ENCODE assay signal across 27 cellular contexts in genomic region chr2:160445673-160446072, GRCh38.
"Had no signal": no experiment of that assay in that cellular context is flagged by ENCODE, and none has a peak within 500 bp of the region (broad histone marks: within the 10 kb centered on the region; RNA-seq: fewer than 3 reads in every experiment).

No MANE protein-coding gene starts in this region.

- DNase-seq: activated CD4-positive, alpha-beta T cell treated with anti-CD3 and anti-CD28 coated beads for 48 hours; activated CD4-positive, alpha-beta T cell treated with anti-CD3 and anti-CD28 coated beads, Interleukin-2, amount 50 U/mL, for 48 hours; activated CD4-positive, CD25-positive, alpha-beta regulatory T cell treated with anti-CD3 and anti-CD28 coated beads, Interleukin-2, amount 50 U/mL, for 72 hours; activated CD8-positive, alpha-beta memory T cell treated with anti-CD3 and anti-CD28 coated beads, Interleukin-2, amount 10 ng/mL, durations not matched to agents 7 days and 5 days; activated effector memory CD4-positive, alpha-beta T cell treated with anti-CD3 and anti-CD28 coated beads, Interleukin-2, amount 50 U/mL, for 16 hours; activated naive CD4-positive, alpha-beta T cell treated with Interleukin-2 at 50 U/mL for 16 hours; activated naive CD8-positive, alpha-beta T cell treated with anti-CD3 and anti-CD28 coated beads, Interleukin-2, amount 50 U/mL, for 24 hours; activated T-cell treated with anti-CD3 and anti-CD28 coated beads, Interleukin-2, amount 50 U/mL, for 24 hours; amygdala; MG63; MV-4-11; NCI-H1092 treated with DMSO at 0.1 percent for 48 hours; NCI-H1417 treated with DMSO at 0.1 percent for 48 hours; NCI-H1694; NCI-H2029; NCI-H2107; NCI-H510A treated with DMSO at 0.1 percent for 48 hours; NCI-H748 treated with DMSO at 0.1 percent for 48 hours; RPMI8226; T-helper 9 cell had no signal

- ATAC-seq: activated CD8-positive, alpha-beta memory T cell treated with anti-CD3 and anti-CD28 coated beads, Interleukin-2, amount 10 ng/mL, durations not matched to agents 7 days and 5 days; activated naive CD4-positive, alpha-beta T cell treated with anti-CD3 and anti-CD28 coated beads, Interleukin-2, amount 50 U/mL, for 72 hours; activated naive CD8-positive, alpha-beta T cell treated with anti-CD3 and anti-CD28 coated beads, Interleukin-2, amount 50 U/mL, for 24 hours; Panc1; Right ventricle myocardium inferior; WTC11 had no signal

- H3K4me1 Mint-ChIP-seq: activated CD8-positive, alpha-beta memory T cell treated with anti-CD3 and anti-CD28 coated beads, Interleukin-2, amount 10 ng/mL, durations not matched to agents 7 days and 5 days; activated naive CD8-positive, alpha-beta T cell treated with anti-CD3 and anti-CD28 coated beads, Interleukin-2, amount 50 U/mL, for 24 hours; brain; WTC11 had no signal

- H3K4me3 Mint-ChIP-seq: activated CD8-positive, alpha-beta memory T cell treated with anti-CD3 and anti-CD28 coated beads, Interleukin-2, amount 10 ng/mL, durations not matched to agents 7 days and 5 days; activated naive CD8-positive, alpha-beta T cell treated with anti-CD3 and anti-CD28 coated beads, Interleukin-2, amount 50 U/mL, for 24 hours; activated T-cell treated with anti-CD3 and anti-CD28 coated beads, Interleukin-2, amount 50 U/mL, for 24 hours; activated T-helper 1 cell treated with anti-CD3 and anti-CD28 coated beads, Interleukin-12 subunit alpha, Interleukin-12 subunit beta, Interleukin-2, Interleukin-4 antibody, amounts not matched to agents 30 ng/mL and 10 ng/mL and 1 ng/mL, durations not matched to agents 14 hours and 24 hours and 36 hours; brain; T-helper 1 cell treated with Interleukin-12 subunit alpha and Interleukin-12 subunit beta and Interleukin-4 antibody, amounts not matched to agents 30 μg/mL and 1 μg/mL, for 36 hours; WTC11 had no signal

- H3K9me3 Mint-ChIP-seq: activated T-helper 1 cell treated with anti-CD3 and anti-CD28 coated beads, Interleukin-12 subunit alpha, Interleukin-12 subunit beta, Interleukin-2, Interleukin-4 antibody, amounts not matched to agents 30 ng/mL and 10 ng/mL and 1 ng/mL, durations not matched to agents 14 hours and 24 hours and 36 hours had no signal

- H3K27me3 Mint-ChIP-seq: activated CD8-positive, alpha-beta memory T cell treated with anti-CD3 and anti-CD28 coated beads, Interleukin-2, amount 10 ng/mL, durations not matched to agents 7 days and 5 days; activated naive CD8-positive, alpha-beta T cell treated with anti-CD3 and anti-CD28 coated beads, Interleukin-2, amount 50 U/mL, for 24 hours; activated T-cell treated with anti-CD3 and anti-CD28 coated beads, Interleukin-2, amount 50 U/mL, for 24 hours had no signal

- H3K27ac Mint-ChIP-seq: activated CD8-positive, alpha-beta memory T cell treated with anti-CD3 and anti-CD28 coated beads, Interleukin-2, amount 10 ng/mL, durations not matched to agents 7 days and 5 days; activated naive CD8-positive, alpha-beta T cell treated with anti-CD3 and anti-CD28 coated beads, Interleukin-2, amount 50 U/mL, for 24 hours; activated T-cell treated with anti-CD3 and anti-CD28 coated beads, Interleukin-2, amount 50 U/mL, for 24 hours; activated T-helper 1 cell treated with anti-CD3 and anti-CD28 coated beads, Interleukin-12 subunit alpha, Interleukin-12 subunit beta, Interleukin-2, Interleukin-4 antibody, amounts not matched to agents 30 ng/mL and 10 ng/mL and 1 ng/mL, durations not matched to agents 14 hours and 24 hours and 36 hours; brain; T-helper 1 cell treated with Interleukin-12 subunit alpha and Interleukin-12 subunit beta and Interleukin-4 antibody, amounts not matched to agents 30 μg/mL and 1 μg/mL, for 36 hours; WTC11 had no signal
